In genomic region chr13:42114278-42114677, GRCh38 we compare ENCODE assay signal across 26 cellular contexts.
"Had no signal": no experiment of that assay in that cellular context is flagged by ENCODE, and none has a peak within 500 bp of the region (broad histone marks: within the 10 kb centered on the region; RNA-seq: fewer than 3 reads in every experiment).

No MANE protein-coding gene starts in this region.

- H3K36me3 ChIP-seq: ascending aorta, breast epithelium, esophagus squamous epithelium had no signal

- H3K9me3 Mint-ChIP-seq: activated CD4-positive, alpha-beta memory T cell treated with anti-CD3 and anti-CD28 coated beads, Interleukin-2, amount 10 ng/mL, durations not matched to agents 7 days and 5 days; activated CD4-positive, alpha-beta T cell treated with anti-CD3 and anti-CD28 coated beads, Interleukin-2, amount 10 ng/mL, durations not matched to agents 7 days and 5 days; activated naive CD4-positive, alpha-beta T cell treated with anti-CD3 and anti-CD28 coated beads, Interleukin-2, amount 10 ng/mL, durations not matched to agents 7 days and 5 days; activated naive CD4-positive, alpha-beta T cell treated with anti-CD3 and anti-CD28 coated beads, Interleukin-2, amount 50 U/mL, for 72 hours; activated naive CD8-positive, alpha-beta T cell treated with anti-CD3 and anti-CD28 coated beads, Interleukin-2, amount 10 ng/mL, durations not matched to agents 7 days and 5 days; activated T-cell treated with anti-CD3 and anti-CD28 coated beads, Interleukin-2, amount 50 U/mL, for 24 hours; activated T-cell treated with anti-CD3 and anti-CD28 coated beads, Interleukin-2, amount 50 U/mL, for 72 hours; brain; effector memory CD8-positive, alpha-beta T cell; WTC11 had no signal

- DNase-seq: activated CD4-positive, alpha-beta memory T cell treated with anti-CD3 and anti-CD28 coated beads, Interleukin-2, amount 10 ng/mL, durations not matched to agents 7 days and 5 days; activated CD4-positive, alpha-beta T cell treated with anti-CD3 and anti-CD28 coated beads for 1 hour; activated CD4-positive, alpha-beta T cell treated with anti-CD3 and anti-CD28 coated beads for 4 hours; activated CD4-positive, alpha-beta T cell treated with anti-CD3 and anti-CD28 coated beads, Interleukin-2, amount 10 ng/mL, durations not matched to agents 7 days and 5 days; activated CD4-positive, alpha-beta T cell treated with anti-CD3 and anti-CD28 coated beads, Interleukin-2, amount 50 U/mL, for 4 hours; activated CD8-positive, alpha-beta memory T cell treated with anti-CD3 and anti-CD28 coated beads, Interleukin-2, amount 50 U/mL, for 48 hours; activated gamma-delta T cell; activated naive CD4-positive, alpha-beta T cell; activated naive CD4-positive, alpha-beta T cell treated with anti-CD3 and anti-CD28 coated beads, Interleukin-2, amount 10 ng/mL, durations not matched to agents 7 days and 5 days; activated naive CD8-positive, alpha-beta T cell treated with anti-CD3 and anti-CD28 coated beads, Interleukin-2, amount 10 ng/mL, durations not matched to agents 7 days and 5 days; activated T-cell treated with anti-CD3 and anti-CD28 coated beads for 4 hours; activated T-cell treated with anti-CD3 and anti-CD28 coated beads, Interleukin-2, amount 50 U/mL, for 24 hours; activated T-cell treated with anti-CD3 and anti-CD28 coated beads, Interleukin-2, amount 50 U/mL, for 72 hours; cortex of kidney; dermis blood vessel endothelial cell; effector CD4-positive, alpha-beta T cell; effector memory CD8-positive, alpha-beta T cell; esophagus squamous epithelium; head of caudate nucleus; hippocampal formation; T-helper 2 cell had no signal

- ATAC-seq: activated naive CD4-positive, alpha-beta T cell treated with anti-CD3 and anti-CD28 coated beads, Interleukin-2, amount 50 U/mL, for 72 hours; activated T-cell treated with anti-CD3 and anti-CD28 coated beads, Interleukin-2, amount 50 U/mL, for 72 hours; effector memory CD8-positive, alpha-beta T cell; WTC11 had no signal

- H3K4me3 Mint-ChIP-seq: activated CD4-positive, alpha-beta memory T cell treated with anti-CD3 and anti-CD28 coated beads, Interleukin-2, amount 10 ng/mL, durations not matched to agents 7 days and 5 days; activated CD4-positive, alpha-beta T cell treated with anti-CD3 and anti-CD28 coated beads, Interleukin-2, amount 10 ng/mL, durations not matched to agents 7 days and 5 days; activated naive CD4-positive, alpha-beta T cell treated with anti-CD3 and anti-CD28 coated beads, Interleukin-2, amount 10 ng/mL, durations not matched to agents 7 days and 5 days; activated naive CD8-positive, alpha-beta T cell treated with anti-CD3 and anti-CD28 coated beads, Interleukin-2, amount 10 ng/mL, durations not matched to agents 7 days and 5 days; activated T-cell treated with anti-CD3 and anti-CD28 coated beads, Interleukin-2, amount 50 U/mL, for 24 hours; activated T-cell treated with anti-CD3 and anti-CD28 coated beads, Interleukin-2, amount 50 U/mL, for 72 hours; brain; effector memory CD8-positive, alpha-beta T cell; WTC11 had no signal

- H3K27ac Mint-ChIP-seq: activated CD4-positive, alpha-beta memory T cell treated with anti-CD3 and anti-CD28 coated beads, Interleukin-2, amount 10 ng/mL, durations not matched to agents 7 days and 5 days; activated CD4-positive, alpha-beta T cell treated with anti-CD3 and anti-CD28 coated beads, Interleukin-2, amount 10 ng/mL, durations not matched to agents 7 days and 5 days; activated naive CD4-positive, alpha-beta T cell treated with anti-CD3 and anti-CD28 coated beads, Interleukin-2, amount 10 ng/mL, durations not matched to agents 7 days and 5 days; activated naive CD4-positive, alpha-beta T cell treated with anti-CD3 and anti-CD28 coated beads, Interleukin-2, amount 50 U/mL, for 72 hours; activated naive CD8-positive, alpha-beta T cell treated with anti-CD3 and anti-CD28 coated beads, Interleukin-2, amount 10 ng/mL, durations not matched to agents 7 days and 5 days; activated T-cell treated with anti-CD3 and anti-CD28 coated beads, Interleukin-2, amount 50 U/mL, for 24 hours; activated T-cell treated with anti-CD3 and anti-CD28 coated beads, Interleukin-2, amount 50 U/mL, for 72 hours; WTC11 had no signal

- H3K4me1 ChIP-seq: breast epithelium had no signal

- H3K36me3 Mint-ChIP-seq: activated naive CD4-positive, alpha-beta T cell treated with anti-CD3 and anti-CD28 coated beads, Interleukin-2, amount 10 ng/mL, durations not matched to agents 7 days and 5 days; activated naive CD4-positive, alpha-beta T cell treated with anti-CD3 and anti-CD28 coated beads, Interleukin-2, amount 50 U/mL, for 72 hours; brain; WTC11 had no signal

- H3K27me3 ChIP-seq: ascending aorta, breast epithelium, esophagus squamous epithelium had no signal

- H3K9me3 ChIP-seq: ascending aorta, breast epithelium, esophagus squamous epithelium had no signal

- H3K27ac ChIP-seq: ascending aorta, breast epithelium, esophagus squamous epithelium had no signal

- H3K27me3 Mint-ChIP-seq: activated CD4-positive, alpha-beta memory T cell treated with anti-CD3 and anti-CD28 coated beads, Interleukin-2, amount 10 ng/mL, durations not matched to agents 7 days and 5 days; activated CD4-positive, alpha-beta T cell treated with anti-CD3 and anti-CD28 coated beads, Interleukin-2, amount 10 ng/mL, durations not matched to agents 7 days and 5 days; activated naive CD4-positive, alpha-beta T cell treated with anti-CD3 and anti-CD28 coated beads, Interleukin-2, amount 10 ng/mL, durations not matched to agents 7 days and 5 days; activated naive CD8-positive, alpha-beta T cell treated with anti-CD3 and anti-CD28 coated beads, Interleukin-2, amount 10 ng/mL, durations not matched to agents 7 days and 5 days; activated T-cell treated with anti-CD3 and anti-CD28 coated beads, Interleukin-2, amount 50 U/mL, for 24 hours; effector memory CD8-positive, alpha-beta T cell had no signal

- H3K4me3 ChIP-seq: ascending aorta, breast epithelium, esophagus squamous epithelium had no signal
